ENCODE assay signal across 24 cellular contexts in genomic region chr5:128202320-128202719, GRCh38.
"Had no signal": no experiment of that assay in that cellular context is flagged by ENCODE, and none has a peak within 500 bp of the region (broad histone marks: within the 10 kb centered on the region; RNA-seq: fewer than 3 reads in every experiment).

No MANE protein-coding gene starts in this region.

- H3K79me2 ChIP-seq: parathyroid adenoma had no signal

- H3K27ac Mint-ChIP-seq: dendritic cell treated with granulocyte-macrophage colony-stimulating factor and Interleukin-4, amounts not matched to agents 40 ng/mL and 50 ng/mL, for 4 days; nephron had no signal

- H3K36me3 ChIP-seq: esophagus muscularis mucosa, gastroesophageal sphincter, left ventricle myocardium inferior, prostate gland, thoracic aorta, transverse colon had no signal

- H3K4me3 ChIP-seq: left ventricle myocardium inferior, lung, thoracic aorta, transverse colon had no signal

- H3K9me3 Mint-ChIP-seq: dendritic cell treated with granulocyte-macrophage colony-stimulating factor and Interleukin-4, amounts not matched to agents 40 ng/mL and 50 ng/mL, for 4 days; effector memory CD8-positive, alpha-beta T cell; nephron had no signal

- DNase-seq: effector memory CD8-positive, alpha-beta T cell; glutamatergic neuron; left ventricle myocardium inferior; mesenchymal stem cell; midbrain; naive B cell; occipital lobe; stimulated activated CD4-positive, alpha-beta T cell treated with anti-CD3 and anti-CD28 coated beads, Interleukin-12 subunit alpha, Interleukin-12 subunit beta, amount 100 ng/mL, for 4 hours; stimulated activated naive CD4-positive, alpha-beta T cell; stomach; transverse colon had no signal

- H3K9ac ChIP-seq: parathyroid adenoma had no signal

- H3K4me1 ChIP-seq: prostate gland had no signal

- ATAC-seq: effector memory CD8-positive, alpha-beta T cell; sciatic nerve had no signal

- FAIRE-seq: colon, keratinocyte had no signal

- H3K27me3 Mint-ChIP-seq: effector memory CD8-positive, alpha-beta T cell; naive B cell had no signal

- H3K4me3 Mint-ChIP-seq: effector memory CD8-positive, alpha-beta T cell; naive B cell had no signal

- H3K9me3 ChIP-seq: esophagus muscularis mucosa, gastroesophageal sphincter, left ventricle myocardium inferior, prostate gland, stomach, thoracic aorta, transverse colon had no signal

- H3K27ac ChIP-seq: epithelial cell of prostate, esophagus muscularis mucosa, left ventricle myocardium inferior, skin epidermis, thoracic aorta, transverse colon had no signal

- H3K27me3 ChIP-seq: esophagus muscularis mucosa, gastroesophageal sphincter, stomach, transverse colon had no signal
